2 cellular contexts compared by ENCODE assay signal in genomic region chr20:63861981-63862901, GRCh38.
TF ChIP-seq lines count a peak whose summit lies in the region.

No MANE protein-coding gene starts in this region.

TF ChIP-seq in H1, 55 proteins besides CTCF, POLR2A, EP300 and RAD21:
- TF ChIP-seq GABPA (IDR thresholded peaks at IDR 0.05; ENCODE audit: borderline replicate concordance, insufficient read depth, low read length) (0 out of 2 replicates have a peak, but pooled peaks have one; percentile 17), ASH2L (IDR thresholded peaks at IDR 0.05; ENCODE audit: low read length) (no peak)

TF ChIP-seq in GM23338, 12 proteins besides CTCF, POLR2A, EP300 and RAD21:
- TF ChIP-seq ZNF114 (CRISPR knock-in tag; IDR thresholded peaks at IDR 0.05) (no peak), POLR2AphosphoS5 (IDR thresholded peaks at IDR 0.05; ENCODE audit: low read depth) (no peak), JUNB (IDR thresholded peaks at IDR 0.05; ENCODE audit: unreplicated experiment) (no peak), EZH2 (IDR thresholded peaks at IDR 0.05; ENCODE audit: low read depth, unreplicated experiment) (no peak), CREB1 (CRISPR knock-in tag; IDR thresholded peaks at IDR 0.05; ENCODE audit: low read depth) (no peak), ZNF331 (CRISPR knock-in tag; IDR thresholded peaks at IDR 0.05; ENCODE audit: low read depth) (no peak), STAT1 (IDR thresholded peaks at IDR 0.05; ENCODE audit: unreplicated experiment) (no peak), NANOG (IDR thresholded peaks at IDR 0.05; ENCODE audit: borderline replicate concordance) (no peak), EZH2phosphoT487 (IDR thresholded peaks at IDR 0.05; ENCODE audit: unreplicated experiment) (no peak)
- TF ChIP-seq, protein P1, sequence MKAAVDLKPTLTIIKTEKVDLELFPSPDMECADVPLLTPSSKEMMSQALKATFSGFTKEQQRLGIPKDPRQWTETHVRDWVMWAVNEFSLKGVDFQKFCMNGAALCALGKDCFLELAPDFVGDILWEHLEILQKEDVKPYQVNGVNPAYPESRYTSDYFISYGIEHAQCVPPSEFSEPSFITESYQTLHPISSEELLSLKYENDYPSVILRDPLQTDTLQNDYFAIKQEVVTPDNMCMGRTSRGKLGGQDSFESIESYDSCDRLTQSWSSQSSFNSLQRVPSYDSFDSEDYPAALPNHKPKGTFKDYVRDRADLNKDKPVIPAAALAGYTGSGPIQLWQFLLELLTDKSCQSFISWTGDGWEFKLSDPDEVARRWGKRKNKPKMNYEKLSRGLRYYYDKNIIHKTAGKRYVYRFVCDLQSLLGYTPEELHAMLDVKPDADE (IDR thresholded peaks at IDR 0.05), result no peak
- TF ChIP-seq, protein P2, sequence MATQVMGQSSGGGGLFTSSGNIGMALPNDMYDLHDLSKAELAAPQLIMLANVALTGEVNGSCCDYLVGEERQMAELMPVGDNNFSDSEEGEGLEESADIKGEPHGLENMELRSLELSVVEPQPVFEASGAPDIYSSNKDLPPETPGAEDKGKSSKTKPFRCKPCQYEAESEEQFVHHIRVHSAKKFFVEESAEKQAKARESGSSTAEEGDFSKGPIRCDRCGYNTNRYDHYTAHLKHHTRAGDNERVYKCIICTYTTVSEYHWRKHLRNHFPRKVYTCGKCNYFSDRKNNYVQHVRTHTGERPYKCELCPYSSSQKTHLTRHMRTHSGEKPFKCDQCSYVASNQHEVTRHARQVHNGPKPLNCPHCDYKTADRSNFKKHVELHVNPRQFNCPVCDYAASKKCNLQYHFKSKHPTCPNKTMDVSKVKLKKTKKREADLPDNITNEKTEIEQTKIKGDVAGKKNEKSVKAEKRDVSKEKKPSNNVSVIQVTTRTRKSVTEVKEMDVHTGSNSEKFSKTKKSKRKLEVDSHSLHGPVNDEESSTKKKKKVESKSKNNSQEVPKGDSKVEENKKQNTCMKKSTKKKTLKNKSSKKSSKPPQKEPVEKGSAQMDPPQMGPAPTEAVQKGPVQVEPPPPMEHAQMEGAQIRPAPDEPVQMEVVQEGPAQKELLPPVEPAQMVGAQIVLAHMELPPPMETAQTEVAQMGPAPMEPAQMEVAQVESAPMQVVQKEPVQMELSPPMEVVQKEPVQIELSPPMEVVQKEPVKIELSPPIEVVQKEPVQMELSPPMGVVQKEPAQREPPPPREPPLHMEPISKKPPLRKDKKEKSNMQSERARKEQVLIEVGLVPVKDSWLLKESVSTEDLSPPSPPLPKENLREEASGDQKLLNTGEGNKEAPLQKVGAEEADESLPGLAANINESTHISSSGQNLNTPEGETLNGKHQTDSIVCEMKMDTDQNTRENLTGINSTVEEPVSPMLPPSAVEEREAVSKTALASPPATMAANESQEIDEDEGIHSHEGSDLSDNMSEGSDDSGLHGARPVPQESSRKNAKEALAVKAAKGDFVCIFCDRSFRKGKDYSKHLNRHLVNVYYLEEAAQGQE (IDR thresholded peaks at IDR 0.05; ENCODE audit: unreplicated experiment), result no peak
- TF ChIP-seq, protein P3, sequence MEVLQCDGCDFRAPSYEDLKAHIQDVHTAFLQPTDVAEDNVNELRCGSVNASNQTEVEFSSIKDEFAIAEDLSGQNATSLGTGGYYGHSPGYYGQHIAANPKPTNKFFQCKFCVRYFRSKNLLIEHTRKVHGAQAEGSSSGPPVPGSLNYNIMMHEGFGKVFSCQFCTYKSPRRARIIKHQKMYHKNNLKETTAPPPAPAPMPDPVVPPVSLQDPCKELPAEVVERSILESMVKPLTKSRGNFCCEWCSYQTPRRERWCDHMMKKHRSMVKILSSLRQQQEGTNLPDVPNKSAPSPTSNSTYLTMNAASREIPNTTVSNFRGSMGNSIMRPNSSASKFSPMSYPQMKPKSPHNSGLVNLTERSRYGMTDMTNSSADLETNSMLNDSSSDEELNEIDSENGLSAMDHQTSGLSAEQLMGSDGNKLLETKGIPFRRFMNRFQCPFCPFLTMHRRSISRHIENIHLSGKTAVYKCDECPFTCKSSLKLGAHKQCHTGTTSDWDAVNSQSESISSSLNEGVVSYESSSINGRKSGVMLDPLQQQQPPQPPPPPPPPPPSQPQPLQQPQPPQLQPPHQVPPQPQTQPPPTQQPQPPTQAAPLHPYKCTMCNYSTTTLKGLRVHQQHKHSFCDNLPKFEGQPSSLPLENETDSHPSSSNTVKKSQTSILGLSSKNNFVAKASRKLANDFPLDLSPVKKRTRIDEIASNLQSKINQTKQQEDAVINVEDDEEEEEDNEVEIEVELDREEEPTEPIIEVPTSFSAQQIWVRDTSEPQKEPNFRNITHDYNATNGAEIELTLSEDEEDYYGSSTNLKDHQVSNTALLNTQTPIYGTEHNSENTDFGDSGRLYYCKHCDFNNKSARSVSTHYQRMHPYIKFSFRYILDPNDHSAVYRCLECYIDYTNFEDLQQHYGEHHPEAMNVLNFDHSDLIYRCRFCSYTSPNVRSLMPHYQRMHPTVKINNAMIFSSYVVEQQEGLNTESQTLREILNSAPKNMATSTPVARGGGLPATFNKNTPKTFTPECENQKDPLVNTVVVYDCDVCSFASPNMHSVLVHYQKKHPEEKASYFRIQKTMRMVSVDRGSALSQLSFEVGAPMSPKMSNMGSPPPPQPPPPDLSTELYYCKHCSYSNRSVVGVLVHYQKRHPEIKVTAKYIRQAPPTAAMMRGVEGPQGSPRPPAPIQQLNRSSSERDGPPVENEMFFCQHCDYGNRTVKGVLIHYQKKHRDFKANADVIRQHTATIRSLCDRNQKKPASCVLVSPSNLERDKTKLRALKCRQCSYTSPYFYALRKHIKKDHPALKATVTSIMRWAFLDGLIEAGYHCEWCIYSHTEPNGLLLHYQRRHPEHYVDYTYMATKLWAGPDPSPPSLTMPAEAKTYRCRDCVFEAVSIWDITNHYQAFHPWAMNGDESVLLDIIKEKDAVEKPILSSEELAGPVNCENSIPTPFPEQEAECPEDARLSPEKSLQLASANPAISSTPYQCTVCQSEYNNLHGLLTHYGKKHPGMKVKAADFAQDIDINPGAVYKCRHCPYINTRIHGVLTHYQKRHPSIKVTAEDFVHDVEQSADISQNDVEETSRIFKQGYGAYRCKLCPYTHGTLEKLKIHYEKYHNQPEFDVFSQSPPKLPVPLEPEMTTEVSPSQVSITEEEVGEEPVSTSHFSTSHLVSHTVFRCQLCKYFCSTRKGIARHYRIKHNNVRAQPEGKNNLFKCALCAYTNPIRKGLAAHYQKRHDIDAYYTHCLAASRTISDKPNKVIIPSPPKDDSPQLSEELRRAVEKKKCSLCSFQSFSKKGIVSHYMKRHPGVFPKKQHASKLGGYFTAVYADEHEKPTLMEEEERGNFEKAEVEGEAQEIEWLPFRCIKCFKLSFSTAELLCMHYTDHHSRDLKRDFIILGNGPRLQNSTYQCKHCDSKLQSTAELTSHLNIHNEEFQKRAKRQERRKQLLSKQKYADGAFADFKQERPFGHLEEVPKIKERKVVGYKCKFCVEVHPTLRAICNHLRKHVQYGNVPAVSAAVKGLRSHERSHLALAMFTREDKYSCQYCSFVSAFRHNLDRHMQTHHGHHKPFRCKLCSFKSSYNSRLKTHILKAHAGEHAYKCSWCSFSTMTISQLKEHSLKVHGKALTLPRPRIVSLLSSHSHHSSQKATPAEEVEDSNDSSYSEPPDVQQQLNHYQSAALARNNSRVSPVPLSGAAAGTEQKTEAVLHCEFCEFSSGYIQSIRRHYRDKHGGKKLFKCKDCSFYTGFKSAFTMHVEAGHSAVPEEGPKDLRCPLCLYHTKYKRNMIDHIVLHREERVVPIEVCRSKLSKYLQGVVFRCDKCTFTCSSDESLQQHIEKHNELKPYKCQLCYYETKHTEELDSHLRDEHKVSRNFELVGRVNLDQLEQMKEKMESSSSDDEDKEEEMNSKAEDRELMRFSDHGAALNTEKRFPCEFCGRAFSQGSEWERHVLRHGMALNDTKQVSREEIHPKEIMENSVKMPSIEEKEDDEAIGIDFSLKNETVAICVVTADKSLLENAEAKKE (CRISPR knock-in tag; IDR thresholded peaks at IDR 0.05), result no peak
